Comparison of ENCODE assay signal across 1 cellular context in the genomic region with DNA sequence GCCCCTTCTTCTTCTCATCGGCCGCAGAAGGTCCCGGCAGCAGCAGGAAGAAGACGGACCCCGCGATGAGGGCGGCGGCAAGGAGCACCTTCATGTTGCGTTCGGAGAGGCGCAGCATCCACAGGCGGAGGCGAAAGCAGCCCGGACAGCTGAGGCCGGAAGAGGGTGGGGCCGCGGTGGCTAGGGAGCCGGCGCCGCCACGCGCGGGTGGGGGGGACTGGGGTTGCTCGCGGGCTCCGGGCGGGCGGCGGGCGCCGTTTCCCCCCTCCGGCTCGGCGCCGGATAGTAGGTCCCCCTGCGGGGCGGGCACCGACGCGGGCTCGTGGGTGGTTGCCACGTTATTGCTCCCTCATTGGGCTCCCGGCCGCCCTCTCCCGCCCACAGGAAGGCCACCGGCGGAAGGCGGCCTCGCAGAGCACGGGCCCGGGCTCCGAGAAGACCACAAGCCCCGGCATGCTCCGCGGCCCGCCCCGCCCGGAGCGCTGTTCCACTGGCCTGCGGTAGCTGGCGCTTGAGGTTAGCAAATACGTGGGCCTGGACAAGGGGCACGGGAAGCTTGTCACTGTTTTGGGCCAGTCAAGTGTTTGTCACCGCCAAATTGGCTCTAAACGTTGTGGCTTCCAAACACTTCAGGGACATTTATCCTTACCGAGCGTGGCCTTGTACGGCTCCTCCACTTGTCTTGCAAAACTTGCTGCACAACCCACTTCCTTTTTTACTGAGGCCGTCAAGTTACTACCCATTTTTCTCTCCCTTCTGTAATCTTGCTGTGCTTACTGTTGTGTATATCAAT.
TF ChIP-seq lines count a peak whose summit lies in the region.

PPIB (minus strand) TSS at position 154 of the 793 bp plus-strand sequence; CDS start at position 118, 36 bp downstream.

TF ChIP-seq in GM12878, 131 proteins besides CTCF, POLR2A, EP300 and RAD21 (continued from another document and continues in another):
- TF ChIP-seq ZNF592 (IDR thresholded peaks at IDR 0.05) (no peak), HDAC2 (IDR thresholded peaks at IDR 0.05) (no peak), SRF (IDR thresholded peaks at IDR 0.05; ENCODE audit: low read depth in 2 of 2, low read length in 2 of 2) (0 out of 4 replicates have a peak, but pooled peaks have one; percentile 14 to 29), RB1 (IDR thresholded peaks at IDR 0.05; ENCODE audit: borderline replicate concordance) (peak; percentile 58; the same call in 1 of the 2 replicates), EGR1 (IDR thresholded peaks at IDR 0.05; ENCODE audit: borderline replicate concordance in 1 of 2, low read depth in 2 of 2, low read length in 2 of 2) (peak in 1 of 2 experiments; percentile 84; a peak in 2 of 3 replicates), POLR2AphosphoS2 (IDR thresholded peaks at IDR 0.05; ENCODE audit: low read depth, low read length) (peak; percentile 85; the same call in 1 of the 2 replicates), IKZF1 (conservative IDR thresholded peaks at IDR 0.05) (peak; percentile 87), MYC (IDR thresholded peaks at IDR 0.05; ENCODE audit: insufficient read depth, insufficient read length, insufficient replicate concordance, low read length, severe bottlenecking) (no peak), CREB1 (IDR thresholded peaks at IDR 0.05; ENCODE audit: low read depth) (peak; percentile 89), SMAD1 (IDR thresholded peaks at IDR 0.05; ENCODE audit: low read depth, partially characterized antibody) (peak; percentile 79), BMI1 (IDR thresholded peaks at IDR 0.05; ENCODE audit: borderline replicate concordance) (no peak), RELA (IDR thresholded peaks at IDR 0.05; ENCODE audit: borderline replicate concordance, partially characterized antibody) (peak; percentile 9), SPI1 (IDR thresholded peaks at IDR 0.05; ENCODE audit: borderline replicate concordance, insufficient read depth, low read depth, low read length) (peak; percentile 91), ATF7 (IDR thresholded peaks at IDR 0.05; ENCODE audit: low read depth) (peak; percentile 74; the same call in 1 of the 2 replicates), SREBF1 (IDR thresholded peaks at IDR 0.05; ENCODE audit: low read length) (peak; percentile 95), CREM (IDR thresholded peaks at IDR 0.05; ENCODE audit: low read depth) (peak; percentile 50; the same call in 1 of the 2 replicates), STAT1 (conservative IDR thresholded peaks at IDR 0.05) (0 out of 2 replicates have a peak, but pooled peaks have one; percentile 14), SP1 (IDR thresholded peaks at IDR 0.05; ENCODE audit: low read depth, low read length) (peak; percentile 89), RELB (IDR thresholded peaks at IDR 0.05; ENCODE audit: low read depth) (peak; percentile 47; the same call in 1 of the 2 replicates), EED (IDR thresholded peaks at IDR 0.05; ENCODE audit: low read depth) (no peak), NR2F1 (conservative IDR thresholded peaks at IDR 0.05) (0 out of 2 replicates have a peak, but pooled peaks have one; percentile 61), TCF12 (IDR thresholded peaks at IDR 0.05; ENCODE audit: low read depth, low read length) (peak; percentile 38), PML (IDR thresholded peaks at IDR 0.05; ENCODE audit: low read length) (peak; percentile 73), SUPT20H (IDR thresholded peaks at IDR 0.05; ENCODE audit: borderline replicate concordance, control insufficient read depth, low read depth, low read length) (no peak), SMAD5 (IDR thresholded peaks at IDR 0.05; ENCODE audit: low read depth) (peak; percentile 84), FOXM1 (IDR thresholded peaks at IDR 0.05; ENCODE audit: low read depth, low read length) (no peak), ZNF687 (IDR thresholded peaks at IDR 0.05) (peak; percentile 87), SMC3 (IDR thresholded peaks at IDR 0.05; ENCODE audit: borderline replicate concordance, low read length) (peak; percentile 2; the same call in 1 of the 2 replicates), POU2F2 (IDR thresholded peaks at IDR 0.05; ENCODE audit: borderline replicate concordance, low read depth, low read length) (peak; percentile 86), CHD1 (IDR thresholded peaks at IDR 0.05; ENCODE audit: low read depth, low read length) (peak; percentile 98), TARDBP (IDR thresholded peaks at IDR 0.05; ENCODE audit: borderline replicate concordance) (no peak), FOXK2 (IDR thresholded peaks at IDR 0.05) (peak; percentile 94)
- TF ChIP-seq, protein P1, sequence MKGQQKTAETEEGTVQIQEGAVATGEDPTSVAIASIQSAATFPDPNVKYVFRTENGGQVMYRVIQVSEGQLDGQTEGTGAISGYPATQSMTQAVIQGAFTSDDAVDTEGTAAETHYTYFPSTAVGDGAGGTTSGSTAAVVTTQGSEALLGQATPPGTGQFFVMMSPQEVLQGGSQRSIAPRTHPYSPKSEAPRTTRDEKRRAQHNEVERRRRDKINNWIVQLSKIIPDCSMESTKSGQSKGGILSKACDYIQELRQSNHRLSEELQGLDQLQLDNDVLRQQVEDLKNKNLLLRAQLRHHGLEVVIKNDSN (IDR thresholded peaks at IDR 0.05; ENCODE audit: borderline replicate concordance, extremely low read length, insufficient read depth, low read depth, low read length): no peak
- TF ChIP-seq, protein P2, sequence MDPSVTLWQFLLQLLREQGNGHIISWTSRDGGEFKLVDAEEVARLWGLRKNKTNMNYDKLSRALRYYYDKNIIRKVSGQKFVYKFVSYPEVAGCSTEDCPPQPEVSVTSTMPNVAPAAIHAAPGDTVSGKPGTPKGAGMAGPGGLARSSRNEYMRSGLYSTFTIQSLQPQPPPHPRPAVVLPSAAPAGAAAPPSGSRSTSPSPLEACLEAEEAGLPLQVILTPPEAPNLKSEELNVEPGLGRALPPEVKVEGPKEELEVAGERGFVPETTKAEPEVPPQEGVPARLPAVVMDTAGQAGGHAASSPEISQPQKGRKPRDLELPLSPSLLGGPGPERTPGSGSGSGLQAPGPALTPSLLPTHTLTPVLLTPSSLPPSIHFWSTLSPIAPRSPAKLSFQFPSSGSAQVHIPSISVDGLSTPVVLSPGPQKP (IDR thresholded peaks at IDR 0.05; ENCODE audit: low read depth, low read length): 0 out of 2 replicates have a peak, but pooled peaks have one; percentile 47
- TF ChIP-seq, protein P3, sequence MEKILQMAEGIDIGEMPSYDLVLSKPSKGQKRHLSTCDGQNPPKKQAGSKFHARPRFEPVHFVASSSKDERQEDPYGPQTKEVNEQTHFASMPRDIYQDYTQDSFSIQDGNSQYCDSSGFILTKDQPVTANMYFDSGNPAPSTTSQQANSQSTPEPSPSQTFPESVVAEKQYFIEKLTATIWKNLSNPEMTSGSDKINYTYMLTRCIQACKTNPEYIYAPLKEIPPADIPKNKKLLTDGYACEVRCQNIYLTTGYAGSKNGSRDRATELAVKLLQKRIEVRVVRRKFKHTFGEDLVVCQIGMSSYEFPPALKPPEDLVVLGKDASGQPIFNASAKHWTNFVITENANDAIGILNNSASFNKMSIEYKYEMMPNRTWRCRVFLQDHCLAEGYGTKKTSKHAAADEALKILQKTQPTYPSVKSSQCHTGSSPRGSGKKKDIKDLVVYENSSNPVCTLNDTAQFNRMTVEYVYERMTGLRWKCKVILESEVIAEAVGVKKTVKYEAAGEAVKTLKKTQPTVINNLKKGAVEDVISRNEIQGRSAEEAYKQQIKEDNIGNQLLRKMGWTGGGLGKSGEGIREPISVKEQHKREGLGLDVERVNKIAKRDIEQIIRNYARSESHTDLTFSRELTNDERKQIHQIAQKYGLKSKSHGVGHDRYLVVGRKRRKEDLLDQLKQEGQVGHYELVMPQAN (conservative IDR thresholded peaks at IDR 0.05): peak; percentile 94
- TF ChIP-seq, protein P4, sequence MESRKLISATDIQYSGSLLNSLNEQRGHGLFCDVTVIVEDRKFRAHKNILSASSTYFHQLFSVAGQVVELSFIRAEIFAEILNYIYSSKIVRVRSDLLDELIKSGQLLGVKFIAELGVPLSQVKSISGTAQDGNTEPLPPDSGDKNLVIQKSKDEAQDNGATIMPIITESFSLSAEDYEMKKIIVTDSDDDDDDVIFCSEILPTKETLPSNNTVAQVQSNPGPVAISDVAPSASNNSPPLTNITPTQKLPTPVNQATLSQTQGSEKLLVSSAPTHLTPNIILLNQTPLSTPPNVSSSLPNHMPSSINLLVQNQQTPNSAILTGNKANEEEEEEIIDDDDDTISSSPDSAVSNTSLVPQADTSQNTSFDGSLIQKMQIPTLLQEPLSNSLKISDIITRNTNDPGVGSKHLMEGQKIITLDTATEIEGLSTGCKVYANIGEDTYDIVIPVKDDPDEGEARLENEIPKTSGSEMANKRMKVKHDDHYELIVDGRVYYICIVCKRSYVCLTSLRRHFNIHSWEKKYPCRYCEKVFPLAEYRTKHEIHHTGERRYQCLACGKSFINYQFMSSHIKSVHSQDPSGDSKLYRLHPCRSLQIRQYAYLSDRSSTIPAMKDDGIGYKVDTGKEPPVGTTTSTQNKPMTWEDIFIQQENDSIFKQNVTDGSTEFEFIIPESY (IDR thresholded peaks at IDR 0.05): no peak
- TF ChIP-seq, protein P5, sequence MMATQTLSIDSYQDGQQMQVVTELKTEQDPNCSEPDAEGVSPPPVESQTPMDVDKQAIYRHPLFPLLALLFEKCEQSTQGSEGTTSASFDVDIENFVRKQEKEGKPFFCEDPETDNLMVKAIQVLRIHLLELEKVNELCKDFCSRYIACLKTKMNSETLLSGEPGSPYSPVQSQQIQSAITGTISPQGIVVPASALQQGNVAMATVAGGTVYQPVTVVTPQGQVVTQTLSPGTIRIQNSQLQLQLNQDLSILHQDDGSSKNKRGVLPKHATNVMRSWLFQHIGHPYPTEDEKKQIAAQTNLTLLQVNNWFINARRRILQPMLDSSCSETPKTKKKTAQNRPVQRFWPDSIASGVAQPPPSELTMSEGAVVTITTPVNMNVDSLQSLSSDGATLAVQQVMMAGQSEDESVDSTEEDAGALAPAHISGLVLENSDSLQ (IDR thresholded peaks at IDR 0.05): peak; percentile 21; the same call in 1 of the 2 replicates
